8 cellular contexts compared by ENCODE assay signal in the genomic region with DNA sequence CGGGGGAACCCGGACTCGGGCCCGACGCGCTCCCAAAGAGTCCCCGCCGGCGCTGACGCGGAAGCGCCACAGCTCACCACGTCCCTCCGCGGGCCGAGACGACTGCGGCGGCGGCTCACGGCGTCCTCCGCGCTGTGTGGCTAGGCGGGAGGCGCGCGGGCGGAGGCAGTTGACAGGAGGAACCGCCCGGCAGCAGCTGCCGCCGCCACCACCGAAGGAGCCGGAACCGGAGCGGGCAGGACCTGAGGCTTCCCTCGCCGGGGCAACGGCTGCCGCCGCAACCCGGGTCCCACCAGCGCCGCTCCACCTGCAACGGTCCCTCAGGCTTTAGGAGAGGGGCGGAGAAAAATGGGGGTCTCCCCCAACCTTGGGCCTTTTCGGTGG. TPM values are rescaled to one million over a fixed set of nuclear protein-coding genes. Genes with fewer than 3 reads are reported as not detected.
A peak's percentile ranks its signal among the peaks of the same experiment; 100 is the strongest.
DNase-seq lines count a peak whose midpoint lies in the region; ATAC-seq and TF ChIP-seq lines count a peak whose summit lies in the region.

No MANE protein-coding gene starts in this region.

- H3K36me3 Mint-ChIP-seq in activated naive CD8-positive, alpha-beta T cell treated with anti-CD3 and anti-CD28 coated beads, Interleukin-2, amount 50 U/mL, for 24 hours (ENCODE audit: low read depth) = peaks cover 36% of the 10 kb centered on the region

- peak overlapping the region; percentile 86 for H3K9ac ChIP-seq in rectal smooth muscle tissue (ENCODE audit: low read length)

- H3K27ac ChIP-seq in SJSA1 (peak overlapping the region; percentile 74), left ventricle myocardium inferior (replicated peaks) (peak overlapping the region; percentile 98), rectal smooth muscle tissue (ENCODE audit: low read depth, low read length) (peak overlapping the region; percentile 91), aorta (ENCODE audit: low read depth in 1 of 2, low read length in 2 of 2) (peak overlapping the region; percentile 7 to 55)

- H3K36me3 ChIP-seq in SJSA1 (peaks cover 53% of the 10 kb centered on the region), left ventricle myocardium inferior (peaks cover 17% of the 10 kb centered on the region), rectal smooth muscle tissue (ENCODE audit: control insufficient read depth, insufficient read depth, low read length) (no peaks in the 10 kb centered on the region), aorta (ENCODE audit: control insufficient read depth in 1 of 2, insufficient read depth in 2 of 2, low read length in 1 of 2) (no peaks in the 10 kb centered on the region)

- DNase-seq in AG09309 (ENCODE audit: low read depth) (peak; percentile 11), SJSA1 (ENCODE audit: low read depth in 1 of 2, low spot score in 2 of 2) (peak; percentile 55 to 79), left ventricle myocardium inferior (peak; percentile 59), aorta (peak; percentile 76 to 87)
- DNase-seq in activated naive CD8-positive, alpha-beta T cell treated with anti-CD3 and anti-CD28 coated beads, Interleukin-2, amount 50 U/mL, for 24 hours = peak; percentile 73

- H3K9me3 ChIP-seq in SJSA1 (replicated peaks) = 0 out of 2 replicates have a peak, but pooled peaks cover 4% of the 10 kb centered on the region
- H3K9me3 ChIP-seq in left ventricle myocardium inferior (replicated peaks) = no peaks in the 10 kb centered on the region
- H3K9me3 ChIP-seq in aorta (ENCODE audit: control insufficient read depth, low read length) = no peaks in the 10 kb centered on the region

- peaks cover 72% of the 10 kb centered on the region for H3K4me1 Mint-ChIP-seq in activated naive CD8-positive, alpha-beta T cell treated with anti-CD3 and anti-CD28 coated beads, Interleukin-2, amount 50 U/mL, for 24 hours

- peaks cover 12% of the 10 kb centered on the region for H3K9me3 Mint-ChIP-seq in activated naive CD8-positive, alpha-beta T cell treated with anti-CD3 and anti-CD28 coated beads, Interleukin-2, amount 50 U/mL, for 24 hours

- peaks cover 8% of the 10 kb centered on the region for H3K27me3 ChIP-seq in SJSA1 (replicated peaks)
- H3K27me3 ChIP-seq in left ventricle myocardium inferior (ENCODE audit: low read depth) = no peaks in the 10 kb centered on the region
- H3K27me3 ChIP-seq in rectal smooth muscle tissue (ENCODE audit: control insufficient read depth, insufficient read depth, low read length) = no peaks in the 10 kb centered on the region
- H3K27me3 ChIP-seq in aorta (ENCODE audit: control insufficient read depth in 1 of 2, insufficient read depth in 2 of 2, low read length in 1 of 2) = no peaks in the 10 kb centered on the region

- peak overlapping the region; percentile 98 for H3K27ac Mint-ChIP-seq in activated naive CD8-positive, alpha-beta T cell treated with anti-CD3 and anti-CD28 coated beads, Interleukin-2, amount 50 U/mL, for 24 hours

- ATAC-seq in GM18519 (IDR thresholded peaks at IDR 0.05; ENCODE audit: low FRiP score, unreplicated experiment) (peak; percentile 20), HG03175 (IDR thresholded peaks at IDR 0.05; ENCODE audit: unreplicated experiment) (peak; percentile 46), aorta (ENCODE audit: low FRiP score) (peak; percentile 83)
- ATAC-seq in activated naive CD8-positive, alpha-beta T cell treated with anti-CD3 and anti-CD28 coated beads, Interleukin-2, amount 50 U/mL, for 24 hours = peak; percentile 63

- no peak for TF ChIP-seq CTCF in AG09309 (IDR thresholded peaks at IDR 0.05; ENCODE audit: control insufficient read depth, insufficient read depth, low read depth, low read length, missing control alignments)
- TF ChIP-seq CTCF in left ventricle myocardium inferior (IDR thresholded peaks at IDR 0.05; ENCODE audit: borderline replicate concordance) = no peak

- 0% methylated on average over 36 to 48 of the region's 48 CpGs for WGBS in aorta, 2 donors

- intact Hi-C loops in left ventricle myocardium inferior (cut with micrococcal nuclease) (no loop called here), aorta (cut with DNase I) (loop anchor here (2.0 to 10.0 kb wide), 2 partner anchors 193 to 259 kb away; partner anchors contain the start of genes ARF5 (in 2 of the 2) and GCC1 (in 2 of the 2))

- H3K4me3 ChIP-seq in AG09309 (ENCODE audit: control insufficient read depth, low read depth, low read length) (peak overlapping the region; percentile 81), SJSA1 (peak overlapping the region; percentile 95), left ventricle myocardium inferior (peak overlapping the region; percentile 100), rectal smooth muscle tissue (ENCODE audit: low read length) (peak overlapping the region; percentile 89), aorta (ENCODE audit: low read length in 2 of 2) (peak overlapping the region; percentile 64 to 93)

- no peaks in the 10 kb centered on the region for H3K27me3 Mint-ChIP-seq in activated naive CD8-positive, alpha-beta T cell treated with anti-CD3 and anti-CD28 coated beads, Interleukin-2, amount 50 U/mL, for 24 hours

- H3K4me1 ChIP-seq in SJSA1 (replicated peaks) (peaks cover 12% of the 10 kb centered on the region), left ventricle myocardium inferior (peaks cover 60% of the 10 kb centered on the region), rectal smooth muscle tissue (ENCODE audit: control insufficient read depth, insufficient read depth, low read length) (peaks cover 7% of the 10 kb centered on the region), aorta (ENCODE audit: control insufficient read depth in 1 of 2, insufficient read depth in 2 of 2, low read length in 2 of 2) (peaks cover 0 to 2% of the 10 kb centered on the region in 2 donors)

- H3K4me3 Mint-ChIP-seq in activated naive CD8-positive, alpha-beta T cell treated with anti-CD3 and anti-CD28 coated beads, Interleukin-2, amount 50 U/mL, for 24 hours = peak overlapping the region; percentile 95

RNA-seq across cellular contexts. Expression of gene ZNF800, which starts 0.3 kb away (rescaled TPM):
- 7.5 and 16.3 TPM in 2 replicates for total RNA-seq in SJSA1 (2014; rRNA removed; shearing (Covaris generic))
- total RNA-seq in left ventricle myocardium inferior (17.3 TPM), aorta (10 to 100 TPM; 39.5 to 46.8 TPM)
- 1 to 10 TPM; 3.4 to 8.1 TPM for polyA plus RNA-seq in aorta

Comparison
In these comparisons a context has a peak if more than half of its experiments do, and no peak if none do; other contexts are left out.
1. Peak in every context shown above with its lines: DNase-seq, ATAC-seq, H3K4me3 ChIP-seq and H3K27ac ChIP-seq.
2. DNase-seq: peak in every context shown above with its lines; median percentile 82 in aorta; 73 in activated naive CD8-positive, alpha-beta T cell treated with anti-CD3 and anti-CD28 coated beads, Interleukin-2, amount 50 U/mL, for 24 hours; 67 in SJSA1; 59 in left ventricle myocardium inferior; 11 in AG09309.
3. ATAC-seq: peak in every context shown above with its lines; median percentile 83 in aorta; 63 in activated naive CD8-positive, alpha-beta T cell treated with anti-CD3 and anti-CD28 coated beads, Interleukin-2, amount 50 U/mL, for 24 hours; 46 in HG03175; 20 in GM18519.
4. H3K27ac ChIP-seq: peak in every context shown above with its lines; median percentile 98 in left ventricle myocardium inferior; 91 in rectal smooth muscle tissue; 74 in SJSA1; 31 in aorta.